Comparison of ENCODE assay signal across 8 cellular contexts in genomic region chr1:156805766-156806511, GRCh38. TPM values are rescaled to one million over a fixed set of nuclear protein-coding genes. Genes with fewer than 3 reads are reported as not detected.
A peak's percentile ranks its signal among the peaks of the same experiment; 100 is the strongest.
DNase-seq lines count a peak whose midpoint lies in the region; ATAC-seq, FAIRE-seq and TF ChIP-seq lines count a peak whose summit lies in the region.
"Had no signal": no experiment of that assay in that cellular context is flagged by ENCODE, and none has a peak within 500 bp of the region (broad histone marks: within the 10 kb centered on the region; RNA-seq: fewer than 3 reads in every experiment).

No MANE protein-coding gene starts in this region.

- no peak overlapping the region for H3K4me3 ChIP-seq in kidney (ENCODE audit: low read length in 2 of 2)
- H3K4me3 ChIP-seq: GM12878 had no signal

- peaks cover 74% of the 10 kb centered on the region for H3K36me3 Mint-ChIP-seq in activated CD4-positive, alpha-beta memory T cell treated with anti-CD3 and anti-CD28 coated beads, Interleukin-2, amount 10 ng/mL, durations not matched to agents 7 days and 5 days (ENCODE audit: low read depth)

- no peaks in the 10 kb centered on the region for H3K9me3 ChIP-seq in kidney (ENCODE audit: control insufficient read depth in 1 of 2, low read length in 2 of 2)

- H3K9ac ChIP-seq in kidney (ENCODE audit: low read length in 2 of 2): no peak overlapping the region

- peaks cover 91% of the 10 kb centered on the region for H3K4me1 Mint-ChIP-seq in activated CD4-positive, alpha-beta memory T cell treated with anti-CD3 and anti-CD28 coated beads, Interleukin-2, amount 10 ng/mL, durations not matched to agents 7 days and 5 days

- peaks cover 5 to 8% of the 10 kb centered on the region in 2 donors for H3K36me3 ChIP-seq in kidney (ENCODE audit: control insufficient read depth in 1 of 2, insufficient read depth in 2 of 2, low read length in 2 of 2)

- no peak overlapping the region for H3K4me3 Mint-ChIP-seq in activated CD4-positive, alpha-beta memory T cell treated with anti-CD3 and anti-CD28 coated beads, Interleukin-2, amount 10 ng/mL, durations not matched to agents 7 days and 5 days

- H3K27me3 Mint-ChIP-seq in activated CD4-positive, alpha-beta memory T cell treated with anti-CD3 and anti-CD28 coated beads, Interleukin-2, amount 10 ng/mL, durations not matched to agents 7 days and 5 days: no peaks in the 10 kb centered on the region

- no peak for ATAC-seq in GM19023 (IDR thresholded peaks at IDR 0.05; ENCODE audit: unreplicated experiment)
- ATAC-seq: GM12878 had no signal

- intact Hi-C loops in kidney (cut with DNase I): no loop called here

- FAIRE-seq in kidney (lab: Jason Lieb, UNC): no peak
- FAIRE-seq: GM12878, small intestine had no signal

- POLR2A ChIA-PET in activated CD4-positive, alpha-beta memory T cell treated with anti-CD3 and anti-CD28 coated beads, Interleukin-2, amount 10 ng/mL, durations not matched to agents 7 days and 5 days (lab: Charles Lee): interaction anchor here (1.0 to 9.7 kb wide), 4 partner anchors 10 to 55 kb away, joined by 3 to 126 read pairs (median 28); partner anchors contain the start of genes HDGF, NTRK1 and SH2D2A

- peak overlapping the region in 1 of 2 donors; percentile 24 for H3K27ac ChIP-seq in kidney (ENCODE audit: low read depth in 2 of 2, low read length in 2 of 2)

- in situ Hi-C loops in Caki2 (cut with HindIII; ENCODE audit: low pct_unique_long_range_greater_than_20kb, low sequenced_read_pairs): no loop called here

- H3K4me1 ChIP-seq in kidney (ENCODE audit: control insufficient read depth in 1 of 2, insufficient read depth in 1 of 2, low read depth in 1 of 2, low read length in 2 of 2): peaks cover 0 to 5% of the 10 kb centered on the region in 2 donors

- peak overlapping the region; percentile 98 for H3K27ac Mint-ChIP-seq in activated CD4-positive, alpha-beta memory T cell treated with anti-CD3 and anti-CD28 coated beads, Interleukin-2, amount 10 ng/mL, durations not matched to agents 7 days and 5 days

- TF ChIP-seq CTCF in kidney (IDR thresholded peaks at IDR 0.05; ENCODE audit: borderline replicate concordance, extremely low read depth, insufficient read depth): no peak

- CTCF ChIA-PET in activated CD4-positive, alpha-beta memory T cell treated with anti-CD3 and anti-CD28 coated beads, Interleukin-2, amount 10 ng/mL, durations not matched to agents 7 days and 5 days (lab: Charles Lee): interaction anchor here (1.4 to 3.1 kb wide), 5 partner anchors 11 to 85 kb away, joined by 3 to 31 read pairs (median 8); partner anchors contain the start of genes INSRR, NTRK1 and SH2D2A

- DNase-seq in Caki2 (ENCODE audit: low read depth) (peak; percentile 30), medulla oblongata (ENCODE audit: extremely low spot score) (peak; percentile 28), DMS114 treated with DMSO at 0.1 percent for 48 hours (lab: John Stamatoyannopoulos, UW; ENCODE audit: unreplicated experiment) (no peak), kidney (no peak)
- DNase-seq in activated CD4-positive, alpha-beta memory T cell treated with anti-CD3 and anti-CD28 coated beads, Interleukin-2, amount 10 ng/mL, durations not matched to agents 7 days and 5 days: no peak
- DNase-seq: small intestine had no signal

- H3K9me3 Mint-ChIP-seq in activated CD4-positive, alpha-beta memory T cell treated with anti-CD3 and anti-CD28 coated beads, Interleukin-2, amount 10 ng/mL, durations not matched to agents 7 days and 5 days: no peaks in the 10 kb centered on the region

RNA-seq across cellular contexts. Expression of gene SH2D2A, which starts 10.7 kb away (rescaled TPM):
- not detected in 2 replicates for total RNA-seq in Caki2 (2014; rRNA removed; shearing (Covaris generic); ENCODE audit: low replicate concordance)
- total RNA-seq in activated CD4-positive, alpha-beta memory T cell treated with anti-CD3 and anti-CD28 coated beads, Interleukin-2, amount 10 ng/mL, durations not matched to agents 7 days and 5 days: 100 to 1,000 TPM; 192 to 193 TPM
- total RNA-seq in kidney: 4.3 TPM
- 0.32 TPM for polyA plus RNA-seq in kidney (ENCODE audit: insufficient read depth, low read depth, low replicate concordance)

RNA-seq across cellular contexts. Expression of gene PRCC, which starts 38.6 kb away (rescaled TPM):
- 29.4 and 50.9 TPM in 2 replicates for total RNA-seq in Caki2 (2014; rRNA removed; shearing (Covaris generic); ENCODE audit: low replicate concordance)
- 10 to 100 TPM; 61.6 to 74.1 TPM for total RNA-seq in activated CD4-positive, alpha-beta memory T cell treated with anti-CD3 and anti-CD28 coated beads, Interleukin-2, amount 10 ng/mL, durations not matched to agents 7 days and 5 days
- 52.8 TPM for total RNA-seq in kidney
- 50.5 TPM for polyA plus RNA-seq in kidney (ENCODE audit: insufficient read depth, low read depth, low replicate concordance)

RNA-seq across cellular contexts. Expression of gene INSRR, which starts 53.0 kb away (rescaled TPM):
- total RNA-seq in Caki2 (2014; rRNA removed; shearing (Covaris generic); ENCODE audit: low replicate concordance): 0.03 TPM in 1 of 2 replicates, not detected in the other
- under 1 TPM; 0.08 to 0.13 TPM for total RNA-seq in activated CD4-positive, alpha-beta memory T cell treated with anti-CD3 and anti-CD28 coated beads, Interleukin-2, amount 10 ng/mL, durations not matched to agents 7 days and 5 days
- total RNA-seq in kidney: 0.35 TPM
- polyA plus RNA-seq in kidney (ENCODE audit: insufficient read depth, low read depth, low replicate concordance): 2.4 TPM
- total RNA-seq: GM12878 had no signal

RNA-seq across cellular contexts. Expression of gene HDGF, which starts 54.5 kb away (rescaled TPM):
- 463 and 550 TPM in 2 replicates for total RNA-seq in Caki2 (2014; rRNA removed; shearing (Covaris generic); ENCODE audit: low replicate concordance)
- 100 to 1,000 TPM; 222 to 229 TPM for total RNA-seq in activated CD4-positive, alpha-beta memory T cell treated with anti-CD3 and anti-CD28 coated beads, Interleukin-2, amount 10 ng/mL, durations not matched to agents 7 days and 5 days
- 198 TPM for total RNA-seq in kidney
- 206 TPM for polyA plus RNA-seq in kidney (ENCODE audit: insufficient read depth, low read depth, low replicate concordance)

RNA-seq across cellular contexts. Expression of gene NTRK1, which starts 54.7 kb away (rescaled TPM):
- total RNA-seq in Caki2 (2014; rRNA removed; shearing (Covaris generic); ENCODE audit: low replicate concordance): not detected in 2 replicates
- total RNA-seq in activated CD4-positive, alpha-beta memory T cell treated with anti-CD3 and anti-CD28 coated beads, Interleukin-2, amount 10 ng/mL, durations not matched to agents 7 days and 5 days: 1 to 10 TPM; 1.6 to 1.8 TPM
- 1.0 TPM for total RNA-seq in kidney
- 1.3 TPM for polyA plus RNA-seq in kidney (ENCODE audit: insufficient read depth, low read depth, low replicate concordance)

Comparison
In these comparisons a context has a peak if more than half of its experiments do, and no peak if none do; other contexts are left out.
1. DNase-seq: peak in Caki2 (single experiment) and medulla oblongata (single experiment); none in activated CD4-positive, alpha-beta memory T cell treated with anti-CD3 and anti-CD28 coated beads, Interleukin-2, amount 10 ng/mL, durations not matched to agents 7 days and 5 days (single experiment), DMS114 treated with DMSO at 0.1 percent for 48 hours (single experiment) and kidney (single experiment).
2. RNA of gene SH2D2A, which starts 10.7 kb away (total RNA-seq): 192 to 193 TPM in activated CD4-positive, alpha-beta memory T cell treated with anti-CD3 and anti-CD28 coated beads, Interleukin-2, amount 10 ng/mL, durations not matched to agents 7 days and 5 days; 4.3 TPM in kidney (single experiment) and not detected in Caki2; every median in the first group is over 10 times any median in the second.